In genomic region chr1:113422315-113423068, GRCh38 we compare ENCODE assay signal across 23 cellular contexts. TPM values are rescaled to one million over a fixed set of nuclear protein-coding genes. Genes with fewer than 3 reads are reported as not detected.
DNase-seq lines count a peak whose midpoint lies in the region; ATAC-seq, FAIRE-seq and TF ChIP-seq lines count a peak whose summit lies in the region.
"Had no signal": no experiment of that assay in that cellular context is flagged by ENCODE, and none has a peak within 500 bp of the region (broad histone marks: within the 10 kb centered on the region; RNA-seq: fewer than 3 reads in every experiment).

No MANE protein-coding gene starts in this region.

- H3K27ac ChIP-seq in H1 (ENCODE audit: low read depth, low read length) (no peak overlapping the region), HepG2 (ENCODE audit: extremely low read length, insufficient read depth, low read length) (no peak overlapping the region), spleen (no peak overlapping the region)
- H3K27ac ChIP-seq: GM23248 had no signal

- CTCF ChIA-PET in H1 (lab: Charles Lee; ENCODE audit: partially characterized antibody): interaction anchor here (1.3 to 3.2 kb wide), 2 partner anchors 18 to 203 kb away, joined by 4 to 7 read pairs; no protein-coding TSS in a partner anchor
- CTCF ChIA-PET in HepG2 (lab: Yijun Ruan, JAX; ENCODE audit: low intra/inter-chr PET ratio, low total read pairs): no interaction called here

- H3K79me2 ChIP-seq in H1 (ENCODE audit: control insufficient read depth in 1 of 2, insufficient read depth in 2 of 2, low read length in 2 of 2) (peaks cover 0 to 6% of the 10 kb centered on the region in 2 experiments; a peak in 2 of 4 replicates), HepG2 (ENCODE audit: insufficient read depth, low read length) (peaks cover 12% of the 10 kb centered on the region)

- no peaks in the 10 kb centered on the region; the same call in 1 of the 2 replicates for H3K23me2 ChIP-seq in H1 (ENCODE audit: low read depth, low read length)

- H3K4me3 Mint-ChIP-seq in activated naive CD8-positive, alpha-beta T cell treated with anti-CD3 and anti-CD28 coated beads for 36 hours: no peak overlapping the region
- H3K4me3 Mint-ChIP-seq: CD4-positive, CD25-positive, alpha-beta regulatory T cell; CD8-positive, alpha-beta memory T cell; HFFc6 had no signal

- intact Hi-C loops in HepG2 (cut with micrococcal nuclease; ENCODE audit: unreplicated experiment) (no loop called here), spleen (cut with DNase I; ENCODE audit: low total_unique reads) (no loop called here)

- H3K18ac ChIP-seq in H1 (ENCODE audit: extremely low read depth, low read length): no peak overlapping the region

- H4K20me1 ChIP-seq in H1 (replicated peaks in 1 of 2; ENCODE audit: control insufficient read depth in 1 of 2, insufficient read depth in 2 of 2, low read length in 2 of 2): no peaks in the 10 kb centered on the region
- no peaks in the 10 kb centered on the region; the same call in 1 of the 2 replicates for H4K20me1 ChIP-seq in HepG2 (ENCODE audit: insufficient read depth, low read length)

- no peak overlapping the region for H3K14ac ChIP-seq in H1 (ENCODE audit: insufficient read length)

- no peaks in the 10 kb centered on the region for H3K27me3 Mint-ChIP-seq in activated naive CD8-positive, alpha-beta T cell treated with anti-CD3 and anti-CD28 coated beads for 36 hours
- H3K27me3 Mint-ChIP-seq: CD4-positive, CD25-positive, alpha-beta regulatory T cell had no signal

- 95% methylated on average over 26 of the region's 26 CpGs; no CpG with 5 or more reads in 1 of the 2 experiments for WGBS in H1 (ENCODE audit: extremely low coverage in 1 of 2, insufficient coverage in 1 of 2, insufficient read length in 1 of 2, insufficient replicate concordance in 2 of 2, low coverage in 1 of 2, low lambda C conversion rate in 2 of 2, missing lambda C conversion rate in 1 of 2), 2 experiments
- 98% methylated on average over 22 of the region's 26 CpGs for WGBS in HepG2 (ENCODE audit: low lambda C conversion rate)
- 96 to 98% (median 97%) methylated on average over 22 to 26 of the region's 26 CpGs for whole genome bisulfite sequencing in spleen, 5 donors

- no peaks in the 10 kb centered on the region for H3K4me1 Mint-ChIP-seq in activated naive CD8-positive, alpha-beta T cell treated with anti-CD3 and anti-CD28 coated beads for 36 hours
- H3K4me1 Mint-ChIP-seq: CD4-positive, CD25-positive, alpha-beta regulatory T cell; CD8-positive, alpha-beta memory T cell had no signal

- no TSS peak for BruUV-seq in HepG2 (replicated peaks; lab: Mats Ljungman, UMichigan)

- H2BK12ac ChIP-seq in H1 (ENCODE audit: low read depth, low read length): no peak overlapping the region

- POLR2A ChIA-PET in H1 (lab: Charles Lee; ENCODE audit: partially characterized antibody) (no interaction called here), HepG2 (lab: Yijun Ruan, JAX) (no interaction called here)

- peaks cover 2% of the 10 kb centered on the region for H3K36me3 Mint-ChIP-seq in activated naive CD8-positive, alpha-beta T cell treated with anti-CD3 and anti-CD28 coated beads for 36 hours
- H3K36me3 Mint-ChIP-seq: CD4-positive, CD25-positive, alpha-beta regulatory T cell had no signal

- FAIRE-seq in H1 (lab: Jason Lieb, UNC) (no peak), HepG2 (lab: Jason Lieb, UNC) (no peak)
- FAIRE-seq: A204.1, GM12878, H54 had no signal

- TF ChIP-seq CTCF in H1 (IDR thresholded peaks at IDR 0.05; ENCODE audit: control extremely low read depth in 1 of 3, insufficient read depth in 1 of 3, low read depth in 1 of 3, low read length in 3 of 3) (no peak), HepG2 (CRISPR knock-in tag; IDR thresholded peaks at IDR 0.05) (no peak), spleen (IDR thresholded peaks at IDR 0.05 in 8 of 11, conservative IDR thresholded peaks at IDR 0.05 in 3 of 11) (no peak)

- H3K23ac ChIP-seq in H1 (ENCODE audit: insufficient read length): no peak overlapping the region

- H3K4me1 ChIP-seq in H1 (replicated peaks in 1 of 4; ENCODE audit: control insufficient read depth in 3 of 4, insufficient read depth in 4 of 4, low read length in 3 of 4) (no peaks in the 10 kb centered on the region), HepG2 (ENCODE audit: insufficient read depth, low read length) (0 out of 2 replicates have a peak, but pooled peaks cover 4% of the 10 kb centered on the region), spleen (no peaks in the 10 kb centered on the region)
- H3K4me1 ChIP-seq: BE2C had no signal

- no peak overlapping the region for H3K4ac ChIP-seq in H1 (replicated peaks; ENCODE audit: insufficient read length, low read depth, low read length)

- H2BK20ac ChIP-seq in H1 (ENCODE audit: low read length): no peak overlapping the region

- peak; percentile 39 for DNase-seq in ecto neural progenitor cell (ENCODE audit: low spot score)
- no peak for DNase-seq in H1 (ENCODE audit: low read depth in 1 of 2, low spot score in 2 of 2)
- no peak for DNase-seq in HepG2 (ENCODE audit: low spot score)
- DNase-seq in spleen: peak; percentile 66
- DNase-seq in activated naive CD8-positive, alpha-beta T cell treated with anti-CD3 and anti-CD28 coated beads for 36 hours: no peak
- DNase-seq: ACHN; BE2C; C1 segment of cervical spinal cord; CD4-positive, CD25-positive, alpha-beta regulatory T cell; CD8-positive, alpha-beta memory T cell; COR-L47; DMS 273 treated with DMSO at 0.1 percent for 48 hours; DMS53; DND-41; EL; GM23248; HFFc6 had no signal

- H3K56ac ChIP-seq in H1 (replicated peaks; ENCODE audit: insufficient read length, low read depth, low read length): no peak overlapping the region

- no peak overlapping the region for H4K91ac ChIP-seq in H1 (replicated peaks; ENCODE audit: insufficient read length, low read length)

- H3K9me3 Mint-ChIP-seq in activated naive CD8-positive, alpha-beta T cell treated with anti-CD3 and anti-CD28 coated beads for 36 hours: peaks cover 3% of the 10 kb centered on the region
- H3K9me3 Mint-ChIP-seq: HFFc6 had no signal

- H3K27ac Mint-ChIP-seq in activated naive CD8-positive, alpha-beta T cell treated with anti-CD3 and anti-CD28 coated beads for 36 hours: no peak overlapping the region
- H3K27ac Mint-ChIP-seq: CD4-positive, CD25-positive, alpha-beta regulatory T cell; CD8-positive, alpha-beta memory T cell; HFFc6 had no signal

- H3K9me3 ChIP-seq in H1 (ENCODE audit: insufficient read depth in 2 of 2, low read depth in 1 of 2, low read length in 1 of 2) (peaks cover 2 to 5% of the 10 kb centered on the region in 2 experiments; a peak in 2 of 4 replicates), HepG2 (ENCODE audit: low read length) (no peaks in the 10 kb centered on the region), spleen (peaks cover 0 to 19% (median 10%) of the 10 kb centered on the region in 8 donors)
- H3K9me3 ChIP-seq: BE2C had no signal

- H3K4me2 ChIP-seq in H1 (ENCODE audit: insufficient read depth in 1 of 2, low read depth in 2 of 2, low read length in 2 of 2) (no peak overlapping the region), HepG2 (ENCODE audit: low read depth, low read length) (no peak overlapping the region)

- no peaks in the 10 kb centered on the region for H3K36me3 ChIP-seq in H1 (ENCODE audit: control insufficient read depth in 2 of 4, insufficient read depth in 4 of 4, low read length in 3 of 4)
- no peaks in the 10 kb centered on the region for H3K36me3 ChIP-seq in HepG2 (replicated peaks in 1 of 2; ENCODE audit: control insufficient read depth in 1 of 2, insufficient read depth in 2 of 2, low read length in 2 of 2)
- H3K36me3 ChIP-seq in spleen: no peaks in the 10 kb centered on the region

- H4K5ac ChIP-seq in H1 (ENCODE audit: insufficient read length, low read depth, low read length): no peak overlapping the region

- no peak overlapping the region for H2BK120ac ChIP-seq in H1 (replicated peaks; ENCODE audit: low read depth, low read length)

- no peak overlapping the region for H2AFZ ChIP-seq in H1 (ENCODE audit: low read length)
- no peak overlapping the region for H2AFZ ChIP-seq in HepG2 (ENCODE audit: low read length)
- H2AFZ ChIP-seq: GM23248 had no signal

- TF ChIP-seq EP300 in H1 (IDR thresholded peaks at IDR 0.05; ENCODE audit: borderline replicate concordance in 1 of 2, low read depth in 2 of 2, low read length in 2 of 2) (no peak), HepG2 (IDR thresholded peaks at IDR 0.05; ENCODE audit: low read depth in 2 of 2, low read length in 2 of 2) (no peak), HepG2 (CRISPR knock-in tag; IDR thresholded peaks at IDR 0.05; ENCODE audit: borderline replicate concordance) (no peak)

- no peak for ATAC-seq in HepG2
- ATAC-seq in HG03521 (IDR thresholded peaks at IDR 0.05; ENCODE audit: unreplicated experiment): no peak
- ATAC-seq in HG03442 (IDR thresholded peaks at IDR 0.05; ENCODE audit: unreplicated experiment): no peak
- ATAC-seq: GM12878, HCT116 had no signal

- H2AK5ac ChIP-seq in H1 (ENCODE audit: low read depth, low read length): no peak overlapping the region

- in situ Hi-C loops in HepG2 (cut with HindIII; ENCODE audit: extremely low pct_ligation_motif_present, low pct_unique_long_range_greater_than_20kb): no loop called here

- H3K9ac ChIP-seq in H1 (replicated peaks in 1 of 4; ENCODE audit: extremely low read depth in 1 of 4, low read depth in 3 of 4, low read length in 3 of 4) (no peak overlapping the region), HepG2 (ENCODE audit: insufficient read depth, low read depth, low read length) (no peak overlapping the region)
- H3K9ac ChIP-seq: GM23248 had no signal

- no peak for TF ChIP-seq RAD21 in H1 (IDR thresholded peaks at IDR 0.05 in 1 of 2, conservative IDR thresholded peaks at IDR 0.05 in 1 of 2; ENCODE audit: low read depth in 2 of 2, low read length in 2 of 2)
- no peak for TF ChIP-seq RAD21 in HepG2 (CRISPR knock-in tag; IDR thresholded peaks at IDR 0.05)

- no peaks in the 10 kb centered on the region for H3K79me1 ChIP-seq in H1 (ENCODE audit: low read depth, low read length)

- H3K27me3 ChIP-seq in H1 (replicated peaks in 1 of 4; ENCODE audit: control insufficient read depth in 3 of 4, extremely low read depth in 1 of 4, insufficient read depth in 3 of 4, low read length in 3 of 4): no peaks in the 10 kb centered on the region
- no peaks in the 10 kb centered on the region for H3K27me3 ChIP-seq in HepG2 (ENCODE audit: control insufficient read depth in 1 of 2, insufficient read depth in 2 of 2, low read length in 2 of 2)
- no peaks in the 10 kb centered on the region for H3K27me3 ChIP-seq in spleen (replicated peaks in 1 of 7)
- H3K27me3 ChIP-seq: BE2C had no signal

- H2BK5ac ChIP-seq in H1 (ENCODE audit: low read depth, low read length): no peak overlapping the region

- no peak for TF ChIP-seq POLR2A in H1 (IDR thresholded peaks at IDR 0.05; ENCODE audit: control extremely low read depth in 1 of 2, low read depth in 2 of 2, low read length in 2 of 2)
- TF ChIP-seq POLR2A in HepG2 (IDR thresholded peaks at IDR 0.05; ENCODE audit: insufficient read depth in 1 of 2, low read depth in 2 of 2, low read length in 2 of 2): no peak
- TF ChIP-seq POLR2A in spleen (IDR thresholded peaks at IDR 0.05): no peak

- H4K8ac ChIP-seq in H1 (ENCODE audit: extremely low read depth, insufficient read depth, low read length): peak overlapping the region; percentile 46; the same call in 1 of the 2 replicates

- no peak overlapping the region for H3K4me3 ChIP-seq in H1 (ENCODE audit: extremely low read depth in 1 of 4, insufficient read depth in 2 of 4, low read depth in 3 of 4, low read length in 4 of 4)
- H3K4me3 ChIP-seq in HepG2 (replicated peaks in 1 of 3; ENCODE audit: insufficient read depth in 1 of 3, low read depth in 2 of 3, low read length in 3 of 3): no peak overlapping the region
- H3K4me3 ChIP-seq in spleen: no peak overlapping the region
- H3K4me3 ChIP-seq: GM12878, GM23248 had no signal

- H2BK15ac ChIP-seq in H1 (ENCODE audit: low read length): no peak overlapping the region

RNA-seq across cellular contexts. Expression of gene MAGI3, which starts 32.2 kb away (rescaled TPM):
- total RNA-seq in H1 (2021; fragmentation: NEBNext Ultra II Directional; extraction: Animal tissue kit (Norgen Biotek cat#: 25700)): 6.7 and 7.8 TPM in 2 replicates
- polyA plus RNA-seq in H1 (2011; rRNA removed) (2.1 and 2.3 TPM in 2 replicates), HepG2 (2011; rRNA removed) (3.8 and 4.0 TPM in 2 replicates), spleen (1 to 10 TPM in 1 of 3 donors, under 1 TPM in 2; 0.74 to 1.5 (median 0.94) TPM)
- 2.5 TPM for polyA plus RNA-seq in H1 (2011; cell fraction: cytosol; rRNA removed)
- 4.2 TPM for polyA plus RNA-seq in H1 (2011; cell fraction: nucleus; rRNA removed)
- polyA plus RNA-seq in H1 (2012, experiment 1 of 2): 3.5 to 5.5 TPM (median 4.2 TPM) in 4 replicates
- 1.3 TPM for polyA plus RNA-seq in H1 (2012, experiment 2 of 2)
- polyA plus RNA-seq in H1 (2013, experiment 1 of 2): 2.7 TPM
- 2.5 TPM for polyA plus RNA-seq in H1 (2013, experiment 2 of 2)
- 14.3 and 19.3 TPM in 2 replicates for polyA minus RNA-seq in H1 (2011; rRNA and poly(A)+ RNA removed)
- 5.1 TPM for polyA minus RNA-seq in H1 (2011; cell fraction: cytosol; rRNA and poly(A)+ RNA removed)
- 34.4 TPM for polyA minus RNA-seq in H1 (2011; cell fraction: nucleus; rRNA and poly(A)+ RNA removed)
- total RNA-seq in HepG2 (2016; rRNA removed; fragmentation: Illumina TruSeq; extraction: Trizol) (11.3 and 11.8 TPM in 2 replicates), spleen (10 to 100 TPM in 4 of 7 donors, 1 to 10 TPM in 3; 7.4 to 16.3 (median 12.2) TPM)
- 2.4 and 2.5 TPM in 2 replicates for total RNA-seq in HepG2 (2016; cell fraction: cytosol; rRNA removed; fragmentation: Illumina TruSeq; extraction: Trizol; ENCODE audit: low read depth)
- total RNA-seq in HepG2 (2016; cell fraction: insoluble cytoplasmic fraction; rRNA removed; fragmentation: Illumina TruSeq; extraction: Trizol): 10.8 and 10.9 TPM in 2 replicates
- 5.3 and 5.6 TPM in 2 replicates for total RNA-seq in HepG2 (2016; cell fraction: membrane; rRNA removed; fragmentation: Illumina TruSeq; extraction: Trizol)
- total RNA-seq in HepG2 (2016; cell fraction: nucleus; rRNA removed; fragmentation: Illumina TruSeq; extraction: Trizol): 18.0 and 21.7 TPM in 2 replicates
- polyA plus RNA-seq in HepG2 (2011; cell fraction: cytosol; rRNA removed): 1.9 and 3.0 TPM in 2 replicates
- 4.6 and 4.7 TPM in 2 replicates for polyA plus RNA-seq in HepG2 (2011; cell fraction: nucleus; rRNA removed)
- 6.0 and 6.8 TPM in 2 replicates for polyA plus RNA-seq in HepG2 (2012)
- polyA plus RNA-seq in HepG2 (2016; cell fraction: cytosol; fragmentation: Illumina TruSeq; extraction: Trizol; ENCODE audit: low read depth): 0.72 and 1.0 TPM in 2 replicates
- polyA plus RNA-seq in HepG2 (2016; cell fraction: insoluble cytoplasmic fraction; fragmentation: Illumina TruSeq; extraction: Trizol; ENCODE audit: low read depth): 8.4 TPM in 2 replicates
- 1.9 and 2.3 TPM in 2 replicates for polyA plus RNA-seq in HepG2 (2016; cell fraction: membrane; fragmentation: Illumina TruSeq; extraction: Trizol; ENCODE audit: low read depth)
- 6.9 and 7.8 TPM in 2 replicates for polyA plus RNA-seq in HepG2 (2016; cell fraction: nucleus; fragmentation: Illumina TruSeq; extraction: Trizol; ENCODE audit: insufficient read depth, low read depth)
- polyA minus RNA-seq in HepG2 (2011; rRNA and poly(A)+ RNA removed; ENCODE audit: low replicate concordance): 10.8 and 19.5 TPM in 2 replicates
- polyA minus RNA-seq in HepG2 (2011; cell fraction: cytosol; rRNA and poly(A)+ RNA removed): 6.1 and 7.5 TPM in 2 replicates
- polyA minus RNA-seq in HepG2 (2011; cell fraction: nucleus; rRNA and poly(A)+ RNA removed): 57.9 and 58.3 TPM in 2 replicates
- total RNA-seq in activated naive CD8-positive, alpha-beta T cell treated with anti-CD3 and anti-CD28 coated beads for 36 hours: 1 to 10 TPM; 3.3 to 3.4 TPM

Comparison
In these comparisons a context has a peak if more than half of its experiments do, and no peak if none do; other contexts are left out.
1. DNase-seq: peak in ecto neural progenitor cell (single experiment) and spleen (single experiment); none in H1 (0 of 2), HepG2 (single experiment) and activated naive CD8-positive, alpha-beta T cell treated with anti-CD3 and anti-CD28 coated beads for 36 hours (single experiment).